ENCODE assay signal across 15 cellular contexts in the genomic region with DNA sequence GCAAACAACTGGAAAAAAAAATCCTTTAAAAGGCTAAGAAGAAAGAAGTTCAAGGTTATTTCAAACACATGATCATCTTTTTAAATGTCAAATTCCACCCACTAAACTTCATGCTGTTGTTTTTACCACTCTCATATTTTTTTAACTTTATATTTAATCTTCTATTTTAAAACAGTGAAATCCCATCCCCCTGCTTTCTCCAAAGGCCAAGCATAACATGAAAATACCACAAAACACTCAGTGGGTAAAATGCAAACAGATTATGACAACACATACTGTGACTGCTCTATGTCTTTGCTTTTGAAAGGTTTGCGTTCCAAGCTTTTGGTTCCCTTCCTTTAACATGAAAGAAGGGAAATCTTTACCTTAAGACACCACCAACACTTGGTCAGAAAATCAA.
DNase-seq lines count a peak whose midpoint lies in the region; ATAC-seq and TF ChIP-seq lines count a peak whose summit lies in the region.
"Had no signal": no experiment of that assay in that cellular context is flagged by ENCODE, and none has a peak within 500 bp of the region (broad histone marks: within the 10 kb centered on the region; RNA-seq: fewer than 3 reads in every experiment).

No MANE protein-coding gene starts in this region.

- H3K27me3 Mint-ChIP-seq in T-helper 17 cell = no peaks in the 10 kb centered on the region

- H3K9me3 ChIP-seq in T-helper 17 cell (ENCODE audit: control insufficient read depth, low read length, poor library complexity, severe bottlenecking) = no peaks in the 10 kb centered on the region

- H3K36me3 Mint-ChIP-seq in T-helper 17 cell (ENCODE audit: low read depth) = no peaks in the 10 kb centered on the region
- H3K36me3 Mint-ChIP-seq: CD4-positive, alpha-beta memory T cell had no signal

- DNase-seq in astrocyte of the spinal cord (ENCODE audit: low read depth, low spot score) (peak; percentile 20), fibroblast of peridontal ligament (ENCODE audit: extremely low read depth) (peak; percentile 12), stromal cell of bone marrow (ENCODE audit: low read depth) (peak; percentile 18), AG08395 (ENCODE audit: low spot score) (no peak), AML-193 (lab: John Stamatoyannopoulos, UW) (no peak), NCI-H748 treated with DMSO at 0.1 percent for 48 hours (lab: John Stamatoyannopoulos, UW) (no peak), T-helper 17 cell (no peak)
- DNase-seq: C1 segment of cervical spinal cord; Calu3; CD4-positive, alpha-beta memory T cell; COR-L47; DND-41; GM23248; H7; HCEC 1CT had no signal

- no peak overlapping the region for H3K27ac Mint-ChIP-seq in T-helper 17 cell
- H3K27ac Mint-ChIP-seq: CD4-positive, alpha-beta memory T cell had no signal

- H3K4me3 Mint-ChIP-seq in T-helper 17 cell = no peak overlapping the region
- H3K4me3 Mint-ChIP-seq: CD4-positive, alpha-beta memory T cell had no signal

- in situ Hi-C loops in astrocyte of the spinal cord (cut with HindIII; ENCODE audit: low sequenced_read_pairs) = no loop called here

- TF ChIP-seq CTCF in astrocyte of the spinal cord (IDR thresholded peaks at IDR 0.05; ENCODE audit: low read depth, low read length) = no peak

- no peak overlapping the region for H3K4me3 ChIP-seq in astrocyte of the spinal cord (ENCODE audit: low read depth, low read length)
- H3K4me3 ChIP-seq: GM23248 had no signal

- no peak for ATAC-seq in T-helper 17 cell

- no peaks in the 10 kb centered on the region for H3K4me1 Mint-ChIP-seq in T-helper 17 cell
- H3K4me1 Mint-ChIP-seq: CD4-positive, alpha-beta memory T cell had no signal

Comparison
In these comparisons a context has a peak if more than half of its experiments do, and no peak if none do; other contexts are left out.
1. DNase-seq: peak in astrocyte of the spinal cord (single experiment), fibroblast of peridontal ligament (single experiment) and stromal cell of bone marrow (single experiment); none in AG08395 (single experiment), AML-193 (0 of 2), NCI-H748 treated with DMSO at 0.1 percent for 48 hours (single experiment) and T-helper 17 cell (0 of 3).